ENCODE assay signal across 8 cellular contexts in genomic region chr16:1057252-1057932, GRCh38.
DNase-seq lines count a peak whose midpoint lies in the region; ATAC-seq and TF ChIP-seq lines count a peak whose summit lies in the region.

No MANE protein-coding gene starts in this region.

- peaks cover 5% of the 10 kb centered on the region for H3K36me3 Mint-ChIP-seq in nephron (ENCODE audit: low read depth)

- peaks cover 0 to 14% (median 10%) of the 10 kb centered on the region in 4 donors for H3K4me1 ChIP-seq in tibial artery

- H3K9me3 Mint-ChIP-seq in nephron, result peaks cover 5% of the 10 kb centered on the region

- no peaks in the 10 kb centered on the region for H3K4me1 Mint-ChIP-seq in nephron

- peaks cover 11% of the 10 kb centered on the region for H3K27me3 Mint-ChIP-seq in nephron (ENCODE audit: low read depth)

- peaks cover 0 to 14% (median 9%) of the 10 kb centered on the region in 3 donors for H3K9me3 ChIP-seq in tibial artery

- H3K4me3 Mint-ChIP-seq in nephron, result no peak overlapping the region

- H3K36me3 ChIP-seq in tibial artery, result no peaks in the 10 kb centered on the region

- no peak overlapping the region for H3K4me3 ChIP-seq in choroid plexus epithelial cell (ENCODE audit: low read depth, low read length)
- H3K4me3 ChIP-seq in tibial artery, result no peak overlapping the region

- no peak for ATAC-seq in GM19397 (IDR thresholded peaks at IDR 0.05; ENCODE audit: unreplicated experiment)
- no peak for ATAC-seq in HG03432 (IDR thresholded peaks at IDR 0.05; ENCODE audit: unreplicated experiment)

- DNase-seq in NCI-H82 (lab: John Stamatoyannopoulos, UW) (peak; percentile 52), NCI-H82 treated with DMSO at 0.1 percent for 48 hours (lab: John Stamatoyannopoulos, UW; ENCODE audit: unreplicated experiment) (no peak), choroid plexus epithelial cell (ENCODE audit: low read depth) (peak; percentile 7), tibial artery (no peak)
- DNase-seq in activated CD4-positive, alpha-beta T cell treated with anti-CD3 and anti-CD28 coated beads for 1 hour, result peak; percentile 47

- intact Hi-C loops in tibial artery (cut with DNase I; ENCODE audit: low total_unique reads), result loop anchor here (2.0 to 10.0 kb wide), 4 partner anchors 45 to 345 kb away; no protein-coding TSS in a partner anchor

- TF ChIP-seq CTCF in choroid plexus epithelial cell (conservative IDR thresholded peaks at IDR 0.05; ENCODE audit: low read depth, low read length) (peak; percentile 72), nephron (IDR thresholded peaks at IDR 0.05; ENCODE audit: unreplicated experiment in 3 of 3) (peak; percentile 79 to 84 (median 84)), tibial artery (IDR thresholded peaks at IDR 0.05) (peak; percentile 92 to 95)

- no peak overlapping the region for H3K27ac Mint-ChIP-seq in nephron

- H3K27me3 ChIP-seq in tibial artery, result peaks cover 0 to 73% of the 10 kb centered on the region in 2 donors

- H3K27ac ChIP-seq in tibial artery, result no peak overlapping the region

Comparison
In these comparisons a context has a peak if more than half of its experiments do, and no peak if none do; other contexts are left out.
1. DNase-seq: peak in NCI-H82 (single experiment), activated CD4-positive, alpha-beta T cell treated with anti-CD3 and anti-CD28 coated beads for 1 hour (single experiment) and choroid plexus epithelial cell (single experiment); none in NCI-H82 treated with DMSO at 0.1 percent for 48 hours (single experiment) and tibial artery (0 of 2).
2. Peak in every context shown above with its lines, with median percentiles within 50 percentile points of each other: CTCF ChIP-seq.